8 cellular contexts compared by ENCODE assay signal in genomic region chr1:184336-184686, GRCh38.
DNase-seq lines count a peak whose midpoint lies in the region; ATAC-seq, FAIRE-seq and TF ChIP-seq lines count a peak whose summit lies in the region.
"Not testable (repeated sequence)": the region's sequence is repeated elsewhere in the genome, so short reads cannot be mapped to it uniquely, and the experiment has no call there.

No MANE protein-coding gene starts in this region.

- FAIRE-seq in pancreas (lab: Jason Lieb, UNC), result not testable (repeated sequence)

- DNase-seq in activated CD8-positive, alpha-beta memory T cell treated with anti-CD3 and anti-CD28 coated beads for 24 hours, result peak; percentile 53
- DNase-seq in activated naive CD8-positive, alpha-beta T cell treated with anti-CD3 and anti-CD28 coated beads, Interleukin-2, amount 10 ng/mL, durations not matched to agents 7 days and 5 days, result peak; percentile 24
- DNase-seq in chondrocyte (ENCODE audit: low spot score), result peak; percentile 62
- peak; percentile 44 for DNase-seq in left lobe of liver (ENCODE audit: low spot score)
- DNase-seq in mucosa of gallbladder (ENCODE audit: low spot score), result peak; percentile 14
- peak in 5 of 6 donors; percentile 14 to 65 (median 39) for DNase-seq in pancreas
- peak; percentile 62 to 67 for DNase-seq in suprapubic skin (ENCODE audit: low spot score in 2 of 2)
- peak; percentile 34 to 72 for DNase-seq in aorta

- not testable (repeated sequence) for H3K36me3 Mint-ChIP-seq in activated naive CD8-positive, alpha-beta T cell treated with anti-CD3 and anti-CD28 coated beads, Interleukin-2, amount 10 ng/mL, durations not matched to agents 7 days and 5 days; chondrocyte (ENCODE audit: low read depth)

- ATAC-seq in activated naive CD8-positive, alpha-beta T cell treated with anti-CD3 and anti-CD28 coated beads, Interleukin-2, amount 10 ng/mL, durations not matched to agents 7 days and 5 days (ENCODE audit: low read depth); left lobe of liver; pancreas; aorta (ENCODE audit: low FRiP score): not testable (repeated sequence)

- not testable (repeated sequence) for TF ChIP-seq CTCF in chondrocyte (IDR thresholded peaks at IDR 0.05); pancreas (IDR thresholded peaks at IDR 0.05); suprapubic skin (IDR thresholded peaks at IDR 0.05)

- not testable (repeated sequence) for H3K27me3 ChIP-seq in pancreas; suprapubic skin; aorta (ENCODE audit: control insufficient read depth in 1 of 2, insufficient read depth in 2 of 2, low read length in 1 of 2)

- intact Hi-C loops in pancreas (cut with DNase I); aorta (cut with DNase I): not testable (repeated sequence)

- no CpG with 5 or more reads among the region's 3 CpGs for WGBS in pancreas, 2 donors
- WGBS in suprapubic skin, result no CpG with 5 or more reads among the region's 3 CpGs
- WGBS in aorta, 2 donors, result no CpG with 5 or more reads among the region's 3 CpGs

- TF ChIP-seq EP300 in suprapubic skin (IDR thresholded peaks at IDR 0.05), result not testable (repeated sequence)

- not testable (repeated sequence) for TF ChIP-seq POLR2A in suprapubic skin (IDR thresholded peaks at IDR 0.05)

- not testable (repeated sequence) for H3K4me1 Mint-ChIP-seq in activated naive CD8-positive, alpha-beta T cell treated with anti-CD3 and anti-CD28 coated beads, Interleukin-2, amount 10 ng/mL, durations not matched to agents 7 days and 5 days; chondrocyte (ENCODE audit: low read depth)

- H3K4me1 ChIP-seq in pancreas; suprapubic skin; aorta (ENCODE audit: control insufficient read depth in 1 of 2, insufficient read depth in 2 of 2, low read length in 2 of 2): not testable (repeated sequence)

- H3K36me3 ChIP-seq in pancreas; aorta (ENCODE audit: control insufficient read depth in 1 of 2, insufficient read depth in 2 of 2, low read length in 1 of 2): not testable (repeated sequence)
- H3K36me3 ChIP-seq in suprapubic skin, result peaks cover 12% of the 10 kb centered on the region

- H3K9me3 ChIP-seq in pancreas; suprapubic skin; aorta (ENCODE audit: control insufficient read depth, low read length): not testable (repeated sequence)

- not testable (repeated sequence) for H3K27ac ChIP-seq in pancreas; suprapubic skin; aorta (ENCODE audit: low read depth in 1 of 2, low read length in 2 of 2)

- not testable (repeated sequence) for H3K4me3 ChIP-seq in pancreas; suprapubic skin; aorta (ENCODE audit: low read length in 2 of 2)

- H3K9me3 Mint-ChIP-seq in activated naive CD8-positive, alpha-beta T cell treated with anti-CD3 and anti-CD28 coated beads, Interleukin-2, amount 10 ng/mL, durations not matched to agents 7 days and 5 days; chondrocyte (ENCODE audit: low read depth): not testable (repeated sequence)

- H3K27ac Mint-ChIP-seq in activated naive CD8-positive, alpha-beta T cell treated with anti-CD3 and anti-CD28 coated beads, Interleukin-2, amount 10 ng/mL, durations not matched to agents 7 days and 5 days, result not testable (repeated sequence)
- peak overlapping the region; percentile 15 for H3K27ac Mint-ChIP-seq in chondrocyte (ENCODE audit: unreplicated experiment)

- H3K4me3 Mint-ChIP-seq in activated naive CD8-positive, alpha-beta T cell treated with anti-CD3 and anti-CD28 coated beads, Interleukin-2, amount 10 ng/mL, durations not matched to agents 7 days and 5 days; chondrocyte (ENCODE audit: unreplicated experiment): not testable (repeated sequence)

- not testable (repeated sequence) for H3K27me3 Mint-ChIP-seq in activated naive CD8-positive, alpha-beta T cell treated with anti-CD3 and anti-CD28 coated beads, Interleukin-2, amount 10 ng/mL, durations not matched to agents 7 days and 5 days; chondrocyte (ENCODE audit: low read depth)

- POLR2A ChIA-PET in activated naive CD8-positive, alpha-beta T cell treated with anti-CD3 and anti-CD28 coated beads, Interleukin-2, amount 10 ng/mL, durations not matched to agents 7 days and 5 days (lab: Charles Lee), result not testable (repeated sequence)

Comparison
In these comparisons a context has a peak if more than half of its experiments do, and no peak if none do; other contexts are left out.
1. DNase-seq: peak in every context shown above with its lines; median percentile 64 in suprapubic skin; 62 in chondrocyte; 53 in activated CD8-positive, alpha-beta memory T cell treated with anti-CD3 and anti-CD28 coated beads for 24 hours; 53 in aorta; 44 in left lobe of liver; 39 in pancreas; 24 in activated naive CD8-positive, alpha-beta T cell treated with anti-CD3 and anti-CD28 coated beads, Interleukin-2, amount 10 ng/mL, durations not matched to agents 7 days and 5 days; 14 in mucosa of gallbladder.